14 cellular contexts compared by ENCODE assay signal in genomic region chr9:35482071-35482470, GRCh38.
"Had no signal": no experiment of that assay in that cellular context is flagged by ENCODE, and none has a peak within 500 bp of the region (broad histone marks: within the 10 kb centered on the region; RNA-seq: fewer than 3 reads in every experiment).

No MANE protein-coding gene starts in this region.

- H3K4me3 Mint-ChIP-seq: naive thymus-derived CD4-positive, alpha-beta T cell; nephron progenitor cell; stimulated activated memory B cell treated with anti-CD40 and anti-IgM and Interleukin-4, amounts not matched to agents 10 μg/mL and 1 μg/mL and 100 μg/mL, for 72 hours; stimulated activated naive CD8-positive, alpha-beta T cell treated with anti-CD3 and anti-CD28 coated beads, Interleukin-15, Interleukin-2, amounts not matched to agents 100 ng/mL and 50 ng/mL, for 24 hours had no signal

- H3K27ac Mint-ChIP-seq: naive thymus-derived CD4-positive, alpha-beta T cell; nephron progenitor cell; stimulated activated memory B cell treated with anti-CD40 and anti-IgM and Interleukin-4, amounts not matched to agents 10 μg/mL and 1 μg/mL and 100 μg/mL, for 72 hours; stimulated activated naive CD8-positive, alpha-beta T cell treated with anti-CD3 and anti-CD28 coated beads, Interleukin-15, Interleukin-2, amounts not matched to agents 100 ng/mL and 50 ng/mL, for 24 hours had no signal

- DNase-seq: hippocampal formation; left ventricle myocardium superior; nephron progenitor cell; spleen; stimulated activated CD4-positive, alpha-beta T cell treated with anti-CD3 and anti-CD28 coated beads, Interleukin-1b, Interleukin-23, amount 100 ng/mL, for 48 hours; uterus had no signal

- H3K9me3 ChIP-seq: heart left ventricle, neutrophil, spleen, tibial artery, upper lobe of left lung, uterus had no signal

- H3K4me1 ChIP-seq: uterus had no signal

- H3K27me3 ChIP-seq: heart left ventricle, neutrophil, tibial artery, upper lobe of left lung, uterus had no signal

- H3K27me3 Mint-ChIP-seq: stimulated activated naive CD8-positive, alpha-beta T cell treated with anti-CD3 and anti-CD28 coated beads, Interleukin-15, Interleukin-2, amounts not matched to agents 100 ng/mL and 50 ng/mL, for 24 hours had no signal

- H3K4me3 ChIP-seq: heart left ventricle, lung, spleen, tibial artery, upper lobe of left lung, uterus had no signal

- H3K9me3 Mint-ChIP-seq: naive thymus-derived CD4-positive, alpha-beta T cell; nephron progenitor cell; stimulated activated memory B cell treated with anti-CD40 and anti-IgM and Interleukin-4, amounts not matched to agents 10 μg/mL and 1 μg/mL and 100 μg/mL, for 72 hours; stimulated activated naive CD8-positive, alpha-beta T cell treated with anti-CD3 and anti-CD28 coated beads, Interleukin-15, Interleukin-2, amounts not matched to agents 100 ng/mL and 50 ng/mL, for 24 hours had no signal

- H3K36me3 Mint-ChIP-seq: naive thymus-derived CD4-positive, alpha-beta T cell; stimulated activated memory B cell treated with anti-CD40 and anti-IgM and Interleukin-4, amounts not matched to agents 10 μg/mL and 1 μg/mL and 100 μg/mL, for 72 hours had no signal

- H3K27ac ChIP-seq: heart left ventricle, neutrophil, spleen, tibial artery, upper lobe of left lung, uterus had no signal

- H3K4me1 Mint-ChIP-seq: naive thymus-derived CD4-positive, alpha-beta T cell; nephron progenitor cell; stimulated activated memory B cell treated with anti-CD40 and anti-IgM and Interleukin-4, amounts not matched to agents 10 μg/mL and 1 μg/mL and 100 μg/mL, for 72 hours had no signal

- H3K36me3 ChIP-seq: heart left ventricle, neutrophil, spleen, tibial artery, upper lobe of left lung, uterus had no signal
